1 cellular context compared by ENCODE assay signal in the genomic region with DNA sequence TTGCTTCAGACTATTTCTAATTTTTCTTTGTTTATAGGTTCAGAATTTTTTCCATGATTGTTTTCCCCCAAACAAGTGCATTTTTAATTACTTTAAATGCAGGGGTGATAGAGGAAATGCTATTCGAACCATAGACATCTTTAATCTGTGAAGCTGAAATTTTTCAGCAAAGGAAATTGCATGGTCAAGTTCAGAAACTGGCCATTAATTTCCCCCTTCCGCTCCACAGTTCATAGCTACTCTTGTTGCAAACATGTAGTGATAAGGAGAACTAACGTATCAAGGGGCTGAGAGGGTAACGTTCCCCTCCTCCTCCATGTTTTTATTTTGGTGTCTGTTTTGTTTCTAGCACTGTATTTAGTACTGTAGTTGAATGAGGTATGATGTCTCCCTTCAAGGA.
TF ChIP-seq lines count a peak whose summit lies in the region.

No MANE protein-coding gene starts in this region.

TF ChIP-seq in K562, 482 proteins besides CTCF, POLR2A, EP300 and RAD21 (continued from another document):
- TF ChIP-seq, protein P1, sequence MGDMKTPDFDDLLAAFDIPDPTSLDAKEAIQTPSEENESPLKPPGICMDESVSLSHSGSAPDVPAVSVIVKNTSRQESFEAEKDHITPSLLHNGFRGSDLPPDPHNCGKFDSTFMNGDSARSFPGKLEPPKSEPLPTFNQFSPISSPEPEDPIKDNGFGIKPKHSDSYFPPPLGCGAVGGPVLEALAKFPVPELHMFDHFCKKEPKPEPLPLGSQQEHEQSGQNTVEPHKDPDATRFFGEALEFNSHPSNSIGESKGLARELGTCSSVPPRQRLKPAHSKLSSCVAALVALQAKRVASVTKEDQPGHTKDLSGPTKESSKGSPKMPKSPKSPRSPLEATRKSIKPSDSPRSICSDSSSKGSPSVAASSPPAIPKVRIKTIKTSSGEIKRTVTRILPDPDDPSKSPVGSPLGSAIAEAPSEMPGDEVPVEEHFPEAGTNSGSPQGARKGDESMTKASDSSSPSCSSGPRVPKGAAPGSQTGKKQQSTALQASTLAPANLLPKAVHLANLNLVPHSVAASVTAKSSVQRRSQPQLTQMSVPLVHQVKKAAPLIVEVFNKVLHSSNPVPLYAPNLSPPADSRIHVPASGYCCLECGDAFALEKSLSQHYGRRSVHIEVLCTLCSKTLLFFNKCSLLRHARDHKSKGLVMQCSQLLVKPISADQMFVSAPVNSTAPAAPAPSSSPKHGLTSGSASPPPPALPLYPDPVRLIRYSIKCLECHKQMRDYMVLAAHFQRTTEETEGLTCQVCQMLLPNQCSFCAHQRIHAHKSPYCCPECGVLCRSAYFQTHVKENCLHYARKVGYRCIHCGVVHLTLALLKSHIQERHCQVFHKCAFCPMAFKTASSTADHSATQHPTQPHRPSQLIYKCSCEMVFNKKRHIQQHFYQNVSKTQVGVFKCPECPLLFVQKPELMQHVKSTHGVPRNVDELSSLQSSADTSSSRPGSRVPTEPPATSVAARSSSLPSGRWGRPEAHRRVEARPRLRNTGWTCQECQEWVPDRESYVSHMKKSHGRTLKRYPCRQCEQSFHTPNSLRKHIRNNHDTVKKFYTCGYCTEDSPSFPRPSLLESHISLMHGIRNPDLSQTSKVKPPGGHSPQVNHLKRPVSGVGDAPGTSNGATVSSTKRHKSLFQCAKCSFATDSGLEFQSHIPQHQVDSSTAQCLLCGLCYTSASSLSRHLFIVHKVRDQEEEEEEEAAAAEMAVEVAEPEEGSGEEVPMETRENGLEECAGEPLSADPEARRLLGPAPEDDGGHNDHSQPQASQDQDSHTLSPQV (IDR thresholded peaks at IDR 0.05): peak; percentile 75; the same call in 1 of the 2 replicates
- TF ChIP-seq LARP7 (IDR thresholded peaks at IDR 0.05) (no peak), MYBL2 (IDR thresholded peaks at IDR 0.05; ENCODE audit: low read depth) (0 out of 2 replicates have a peak, but pooled peaks have one; percentile 12), MYBL2 (CRISPR knock-in tag; IDR thresholded peaks at IDR 0.05; ENCODE audit: borderline replicate concordance) (no peak), LEF1 (IDR thresholded peaks at IDR 0.05) (0 out of 2 replicates have a peak, but pooled peaks have one; percentile 12), L3MBTL2 (IDR thresholded peaks at IDR 0.05) (no peak), KLF10 (CRISPR knock-in tag; IDR thresholded peaks at IDR 0.05) (no peak), SRF (CRISPR knock-in tag; IDR thresholded peaks at IDR 0.05) (no peak), ZNF589 (CRISPR knock-in tag; IDR thresholded peaks at IDR 0.05; ENCODE audit: low read depth) (0 out of 2 replicates have a peak, but pooled peaks have one; percentile 34), BRD9 (IDR thresholded peaks at IDR 0.05; ENCODE audit: low read depth, partially characterized antibody) (peak; percentile 35), MED1 (CRISPR knock-in tag; IDR thresholded peaks at IDR 0.05; ENCODE audit: borderline replicate concordance) (no peak), DMBX1 (CRISPR knock-in tag; IDR thresholded peaks at IDR 0.05; ENCODE audit: borderline replicate concordance) (peak; percentile 51; the same call in 1 of the 2 replicates), TCF7L2 (IDR thresholded peaks at IDR 0.05; ENCODE audit: low read depth, low read length) (no peak), NONO (IDR thresholded peaks at IDR 0.05; ENCODE audit: low read depth in 2 of 2, low read length in 1 of 2) (no peak), RFX1 (IDR thresholded peaks at IDR 0.05) (no peak), TEAD4 (IDR thresholded peaks at IDR 0.05; ENCODE audit: low read length) (no peak), TEAD4 (CRISPR knock-in tag; IDR thresholded peaks at IDR 0.05; ENCODE audit: borderline replicate concordance) (no peak), ESRRB (CRISPR knock-in tag; IDR thresholded peaks at IDR 0.05; ENCODE audit: borderline replicate concordance) (no peak), ZNF143 (CRISPR knock-in tag; IDR thresholded peaks at IDR 0.05) (no peak), MTA1 (IDR thresholded peaks at IDR 0.05; ENCODE audit: borderline replicate concordance) (no peak), CBX2 (IDR thresholded peaks at IDR 0.05; ENCODE audit: insufficient read depth, low read length, poor library complexity, severe bottlenecking) (no peak), CXXC5 (CRISPR knock-in tag; IDR thresholded peaks at IDR 0.05) (peak; percentile 44; the same call in 1 of the 2 replicates), PYGO2 (tag; IDR thresholded peaks at IDR 0.05) (no peak), WHSC1 (IDR thresholded peaks at IDR 0.05; ENCODE audit: low read length) (no peak), BHLHE40 (IDR thresholded peaks at IDR 0.05; ENCODE audit: low read length) (no peak), ZNF644 (tag; IDR thresholded peaks at IDR 0.05; ENCODE audit: low read depth) (peak; percentile 64; the same call in 1 of the 2 replicates)
- TF ChIP-seq, protein P2, sequence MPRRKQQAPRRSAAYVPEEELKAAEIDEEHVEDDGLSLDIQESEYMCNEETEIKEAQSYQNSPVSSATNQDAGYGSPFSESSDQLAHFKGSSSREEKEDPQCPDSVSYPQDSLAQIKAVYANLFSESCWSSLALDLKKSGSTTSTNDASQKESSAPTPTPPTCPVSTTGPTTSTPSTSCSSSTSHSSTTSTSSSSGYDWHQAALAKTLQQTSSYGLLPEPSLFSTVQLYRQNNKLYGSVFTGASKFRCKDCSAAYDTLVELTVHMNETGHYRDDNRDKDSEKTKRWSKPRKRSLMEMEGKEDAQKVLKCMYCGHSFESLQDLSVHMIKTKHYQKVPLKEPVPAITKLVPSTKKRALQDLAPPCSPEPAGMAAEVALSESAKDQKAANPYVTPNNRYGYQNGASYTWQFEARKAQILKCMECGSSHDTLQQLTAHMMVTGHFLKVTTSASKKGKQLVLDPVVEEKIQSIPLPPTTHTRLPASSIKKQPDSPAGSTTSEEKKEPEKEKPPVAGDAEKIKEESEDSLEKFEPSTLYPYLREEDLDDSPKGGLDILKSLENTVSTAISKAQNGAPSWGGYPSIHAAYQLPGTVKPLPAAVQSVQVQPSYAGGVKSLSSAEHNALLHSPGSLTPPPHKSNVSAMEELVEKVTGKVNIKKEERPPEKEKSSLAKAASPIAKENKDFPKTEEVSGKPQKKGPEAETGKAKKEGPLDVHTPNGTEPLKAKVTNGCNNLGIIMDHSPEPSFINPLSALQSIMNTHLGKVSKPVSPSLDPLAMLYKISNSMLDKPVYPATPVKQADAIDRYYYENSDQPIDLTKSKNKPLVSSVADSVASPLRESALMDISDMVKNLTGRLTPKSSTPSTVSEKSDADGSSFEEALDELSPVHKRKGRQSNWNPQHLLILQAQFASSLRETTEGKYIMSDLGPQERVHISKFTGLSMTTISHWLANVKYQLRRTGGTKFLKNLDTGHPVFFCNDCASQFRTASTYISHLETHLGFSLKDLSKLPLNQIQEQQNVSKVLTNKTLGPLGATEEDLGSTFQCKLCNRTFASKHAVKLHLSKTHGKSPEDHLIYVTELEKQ (CRISPR knock-in tag; IDR thresholded peaks at IDR 0.05): no peak
- TF ChIP-seq, protein P3, sequence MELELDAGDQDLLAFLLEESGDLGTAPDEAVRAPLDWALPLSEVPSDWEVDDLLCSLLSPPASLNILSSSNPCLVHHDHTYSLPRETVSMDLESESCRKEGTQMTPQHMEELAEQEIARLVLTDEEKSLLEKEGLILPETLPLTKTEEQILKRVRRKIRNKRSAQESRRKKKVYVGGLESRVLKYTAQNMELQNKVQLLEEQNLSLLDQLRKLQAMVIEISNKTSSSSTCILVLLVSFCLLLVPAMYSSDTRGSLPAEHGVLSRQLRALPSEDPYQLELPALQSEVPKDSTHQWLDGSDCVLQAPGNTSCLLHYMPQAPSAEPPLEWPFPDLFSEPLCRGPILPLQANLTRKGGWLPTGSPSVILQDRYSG (tag; conservative IDR thresholded peaks at IDR 0.05; ENCODE audit: low read depth): no peak
- TF ChIP-seq, protein P4, sequence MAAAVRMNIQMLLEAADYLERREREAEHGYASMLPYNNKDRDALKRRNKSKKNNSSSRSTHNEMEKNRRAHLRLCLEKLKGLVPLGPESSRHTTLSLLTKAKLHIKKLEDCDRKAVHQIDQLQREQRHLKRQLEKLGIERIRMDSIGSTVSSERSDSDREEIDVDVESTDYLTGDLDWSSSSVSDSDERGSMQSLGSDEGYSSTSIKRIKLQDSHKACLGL (CRISPR knock-in tag; IDR thresholded peaks at IDR 0.05; ENCODE audit: borderline replicate concordance, poor library complexity, severe bottlenecking): no peak
- TF ChIP-seq, protein P5, sequence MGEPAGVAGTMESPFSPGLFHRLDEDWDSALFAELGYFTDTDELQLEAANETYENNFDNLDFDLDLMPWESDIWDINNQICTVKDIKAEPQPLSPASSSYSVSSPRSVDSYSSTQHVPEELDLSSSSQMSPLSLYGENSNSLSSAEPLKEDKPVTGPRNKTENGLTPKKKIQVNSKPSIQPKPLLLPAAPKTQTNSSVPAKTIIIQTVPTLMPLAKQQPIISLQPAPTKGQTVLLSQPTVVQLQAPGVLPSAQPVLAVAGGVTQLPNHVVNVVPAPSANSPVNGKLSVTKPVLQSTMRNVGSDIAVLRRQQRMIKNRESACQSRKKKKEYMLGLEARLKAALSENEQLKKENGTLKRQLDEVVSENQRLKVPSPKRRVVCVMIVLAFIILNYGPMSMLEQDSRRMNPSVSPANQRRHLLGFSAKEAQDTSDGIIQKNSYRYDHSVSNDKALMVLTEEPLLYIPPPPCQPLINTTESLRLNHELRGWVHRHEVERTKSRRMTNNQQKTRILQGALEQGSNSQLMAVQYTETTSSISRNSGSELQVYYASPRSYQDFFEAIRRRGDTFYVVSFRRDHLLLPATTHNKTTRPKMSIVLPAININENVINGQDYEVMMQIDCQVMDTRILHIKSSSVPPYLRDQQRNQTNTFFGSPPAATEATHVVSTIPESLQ (CRISPR knock-in tag; IDR thresholded peaks at IDR 0.05): no peak
- TF ChIP-seq, protein P6, sequence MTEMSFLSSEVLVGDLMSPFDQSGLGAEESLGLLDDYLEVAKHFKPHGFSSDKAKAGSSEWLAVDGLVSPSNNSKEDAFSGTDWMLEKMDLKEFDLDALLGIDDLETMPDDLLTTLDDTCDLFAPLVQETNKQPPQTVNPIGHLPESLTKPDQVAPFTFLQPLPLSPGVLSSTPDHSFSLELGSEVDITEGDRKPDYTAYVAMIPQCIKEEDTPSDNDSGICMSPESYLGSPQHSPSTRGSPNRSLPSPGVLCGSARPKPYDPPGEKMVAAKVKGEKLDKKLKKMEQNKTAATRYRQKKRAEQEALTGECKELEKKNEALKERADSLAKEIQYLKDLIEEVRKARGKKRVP (CRISPR knock-in tag; IDR thresholded peaks at IDR 0.05): no peak
